10 cellular contexts compared by ENCODE assay signal in the genomic region with DNA sequence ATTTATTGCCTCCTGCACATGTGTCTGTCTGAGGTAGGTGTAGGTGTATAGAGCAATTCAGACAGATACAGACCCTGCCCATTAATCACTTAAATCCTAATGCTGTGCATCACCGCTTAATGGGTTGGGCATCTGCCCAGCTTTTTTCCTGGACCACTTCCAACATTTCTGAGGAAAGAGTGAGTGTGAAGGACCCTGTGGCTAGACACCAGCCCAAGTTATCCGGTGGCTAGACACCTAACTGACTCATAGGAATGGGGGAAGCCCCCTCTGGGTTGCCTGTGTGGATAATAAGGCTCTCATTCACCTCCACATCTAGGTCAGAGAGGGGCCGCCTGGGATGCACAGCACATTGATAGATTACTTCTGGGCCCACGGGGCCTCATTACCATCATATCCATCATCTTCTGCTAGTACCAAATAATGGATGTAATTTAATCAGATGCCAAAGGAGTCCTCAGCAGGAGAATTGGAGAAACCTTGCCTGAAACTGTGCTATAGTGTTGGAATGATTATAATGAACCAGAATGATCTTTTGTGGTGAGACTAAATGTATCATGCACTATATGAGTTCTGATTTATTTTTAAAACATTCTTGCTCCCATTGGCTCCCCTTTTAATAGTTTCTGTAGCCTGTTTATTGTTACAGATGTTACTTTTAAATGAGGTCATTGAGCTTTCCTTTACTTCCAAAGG.
DNase-seq lines count a peak whose midpoint lies in the region; FAIRE-seq and TF ChIP-seq lines count a peak whose summit lies in the region.
"Had no signal": no experiment of that assay in that cellular context is flagged by ENCODE, and none has a peak within 500 bp of the region (broad histone marks: within the 10 kb centered on the region; RNA-seq: fewer than 3 reads in every experiment).

No MANE protein-coding gene starts in this region.

- H3K9ac ChIP-seq in astrocyte (ENCODE audit: low read length): no peak overlapping the region

- H3K4me3 Mint-ChIP-seq in astrocyte (ENCODE audit: unreplicated experiment) (peak overlapping the region; percentile 40), osteocyte (ENCODE audit: unreplicated experiment) (no peak overlapping the region)

- H3K36me3 Mint-ChIP-seq in astrocyte (ENCODE audit: low read depth, unreplicated experiment) (peaks cover 2% of the 10 kb centered on the region), osteocyte (ENCODE audit: unreplicated experiment) (no peaks in the 10 kb centered on the region)

- H3K9me3 Mint-ChIP-seq in astrocyte (ENCODE audit: unreplicated experiment): no peaks in the 10 kb centered on the region
- H3K9me3 Mint-ChIP-seq in osteocyte (ENCODE audit: unreplicated experiment): no peaks in the 10 kb centered on the region

- H3K27me3 Mint-ChIP-seq in astrocyte (ENCODE audit: low read depth, unreplicated experiment) (no peaks in the 10 kb centered on the region), osteocyte (ENCODE audit: unreplicated experiment) (no peaks in the 10 kb centered on the region)

- H3K79me2 ChIP-seq in astrocyte (ENCODE audit: insufficient read depth, low read length): no peaks in the 10 kb centered on the region

- H4K20me1 ChIP-seq in astrocyte (ENCODE audit: insufficient read depth, low read length): peaks cover 12% of the 10 kb centered on the region

- H3K36me3 ChIP-seq in astrocyte (ENCODE audit: insufficient read depth, low read length): no peaks in the 10 kb centered on the region

- TF ChIP-seq CTCF in astrocyte (IDR thresholded peaks at IDR 0.05; ENCODE audit: insufficient read depth, low read depth, low read length): no peak
- TF ChIP-seq CTCF in osteocyte (IDR thresholded peaks at IDR 0.05): no peak

- H3K4me1 ChIP-seq in astrocyte (ENCODE audit: insufficient read depth, low read length): peaks cover 16% of the 10 kb centered on the region

- H2AFZ ChIP-seq in astrocyte (ENCODE audit: low read depth, low read length): no peak overlapping the region

- H3K27me3 ChIP-seq in astrocyte (ENCODE audit: insufficient read depth, low read length): peaks cover 11% of the 10 kb centered on the region

- H3K4me1 Mint-ChIP-seq in astrocyte (ENCODE audit: low read depth, unreplicated experiment) (peaks cover 23% of the 10 kb centered on the region), osteocyte (ENCODE audit: unreplicated experiment) (peaks cover 20% of the 10 kb centered on the region)

- H3K27ac ChIP-seq in astrocyte (ENCODE audit: low read depth, low read length): peak overlapping the region; percentile 65

- H3K4me2 ChIP-seq in astrocyte (ENCODE audit: low read length): peak overlapping the region; percentile 51

- DNase-seq in DMS153 (lab: John Stamatoyannopoulos, UW): peak; percentile 20
- no peak for DNase-seq in DMS153 treated with DMSO at 0.1 percent for 48 hours (lab: John Stamatoyannopoulos, UW; ENCODE audit: unreplicated experiment)
- peak; percentile 48 for DNase-seq in M059J (ENCODE audit: low read depth)
- peak; percentile 93 for DNase-seq in astrocyte (ENCODE audit: low read depth)
- no peak for DNase-seq in osteocyte (ENCODE audit: extremely low spot score, unreplicated experiment)
- DNase-seq in NCI-H146 (lab: John Stamatoyannopoulos, UW): no peak
- no peak for DNase-seq in germinal center (ENCODE audit: low spot score)
- no peak for DNase-seq in stimulated activated naive CD4-positive, alpha-beta T cell treated with Interleukin-2 at 50 U/mL for 16 hours (lab: John Stamatoyannopoulos, UW)
- DNase-seq: 8988T had no signal

- H3K4me3 ChIP-seq in astrocyte (ENCODE audit: insufficient read depth, low read depth, low read length): no peak overlapping the region

- peak; percentile 56 for FAIRE-seq in astrocyte (lab: Jason Lieb, UNC)
- FAIRE-seq: GM18507 had no signal

- no peaks in the 10 kb centered on the region for H3K9me3 ChIP-seq in astrocyte (ENCODE audit: insufficient read depth, low read depth, low read length)

- H3K27ac Mint-ChIP-seq in astrocyte (ENCODE audit: unreplicated experiment) (peak overlapping the region; percentile 96), osteocyte (ENCODE audit: unreplicated experiment) (peak overlapping the region; percentile 61)

Comparison
In these comparisons a context has a peak if more than half of its experiments do, and no peak if none do; other contexts are left out.
1. DNase-seq: peak in DMS153 (single experiment), M059J (single experiment) and astrocyte (single experiment); none in DMS153 treated with DMSO at 0.1 percent for 48 hours (single experiment), osteocyte (single experiment), NCI-H146 (single experiment), germinal center (single experiment) and stimulated activated naive CD4-positive, alpha-beta T cell treated with Interleukin-2 at 50 U/mL for 16 hours (single experiment).